9 cellular contexts compared by ENCODE assay signal in genomic region chr2:213015387-213016165, GRCh38.
DNase-seq lines count a peak whose midpoint lies in the region; ATAC-seq and TF ChIP-seq lines count a peak whose summit lies in the region.
"Had no signal": no experiment of that assay in that cellular context is flagged by ENCODE, and none has a peak within 500 bp of the region (broad histone marks: within the 10 kb centered on the region; RNA-seq: fewer than 3 reads in every experiment).

No MANE protein-coding gene starts in this region.

- H3K4me2 ChIP-seq in mammary epithelial cell (ENCODE audit: insufficient read depth, low read depth, low read length): no peak overlapping the region

- no peak overlapping the region for H3K9ac ChIP-seq in mammary epithelial cell (ENCODE audit: insufficient read depth, low read length)

- peak; percentile 71 for ATAC-seq in GM18858 (IDR thresholded peaks at IDR 0.05; ENCODE audit: unreplicated experiment)
- ATAC-seq in GM21515 (IDR thresholded peaks at IDR 0.05; ENCODE audit: unreplicated experiment): peak; percentile 90
- peak; percentile 89 for ATAC-seq in HG03439 (IDR thresholded peaks at IDR 0.05; ENCODE audit: unreplicated experiment)
- ATAC-seq in lower lobe of right lung: no peak

- H3K79me2 ChIP-seq in mammary epithelial cell (ENCODE audit: insufficient read depth, low read length): no peaks in the 10 kb centered on the region

- H3K27ac ChIP-seq in mammary epithelial cell (ENCODE audit: insufficient read depth, low read depth, low read length) (no peak overlapping the region), lower lobe of right lung (no peak overlapping the region)

- WGBS in mammary epithelial cell (ENCODE audit: low coverage, missing lambda C conversion rate): 94% methylated on average over 7 of the region's 7 CpGs

- no TSS peak for BruUV-seq in mammary epithelial cell (replicated peaks; lab: Mats Ljungman, UMichigan)

- H3K4me3 ChIP-seq in mammary epithelial cell (replicated peaks in 1 of 3; ENCODE audit: insufficient read depth in 1 of 3, low read depth in 2 of 3, low read length in 3 of 3) (no peak overlapping the region), lower lobe of right lung (no peak overlapping the region)

- CTCF ChIA-PET in mammary epithelial cell (lab: Charles Lee; ENCODE audit: low non-redundant PET): no interaction called here

- peaks cover 2% of the 10 kb centered on the region for H3K36me3 ChIP-seq in mammary epithelial cell (ENCODE audit: insufficient read depth, low read length)
- H3K36me3 ChIP-seq in lower lobe of right lung: no peaks in the 10 kb centered on the region

- in situ Hi-C loops in mammary epithelial cell (cut with MboI; ENCODE audit: low sequenced_read_pairs in 2 of 2): no loop called here

- no peaks in the 10 kb centered on the region for H4K20me1 ChIP-seq in mammary epithelial cell (ENCODE audit: insufficient read depth, low read length)

- dilution Hi-C loops in mammary epithelial cell (cut with HindIII; ENCODE audit: low sequenced_read_pairs): no loop called here

- H2AFZ ChIP-seq in mammary epithelial cell (ENCODE audit: low read depth, low read length): no peak overlapping the region

- DNase-seq in germinal center (ENCODE audit: low spot score): peak; percentile 24
- DNase-seq in mammary epithelial cell: no peak
- no peak for DNase-seq in lower lobe of right lung
- DNase-seq in SKM-1 treated with dmso at 0.1 percent for 144 hours (lab: John Stamatoyannopoulos, UW; ENCODE audit: unreplicated experiment): no peak
- DNase-seq in glomerular visceral epithelial cell (ENCODE audit: extremely low spot score): no peak
- DNase-seq: NCI-H2029 treated with DMSO at 0.1 percent for 48 hours had no signal

- H3K27me3 ChIP-seq in mammary epithelial cell (ENCODE audit: insufficient read depth, low read length) (no peaks in the 10 kb centered on the region), lower lobe of right lung (ENCODE audit: low read depth) (no peaks in the 10 kb centered on the region)

- no peaks in the 10 kb centered on the region for H3K4me1 ChIP-seq in mammary epithelial cell (ENCODE audit: insufficient read depth, low read length)
- H3K4me1 ChIP-seq in lower lobe of right lung: no peaks in the 10 kb centered on the region

- intact Hi-C loops in mammary epithelial cell (cut with micrococcal nuclease) (no loop called here), lower lobe of right lung (cut with DNase I) (no loop called here)

- TF ChIP-seq CTCF in mammary epithelial cell (conservative IDR thresholded peaks at IDR 0.05 in 1 of 2, IDR thresholded peaks at IDR 0.05 in 1 of 2; ENCODE audit: extremely low read depth in 1 of 2, insufficient read depth in 1 of 2, low read depth in 1 of 2, low read length in 2 of 2): no peak
- TF ChIP-seq CTCF in lower lobe of right lung (IDR thresholded peaks at IDR 0.05): no peak

- H3K9me3 ChIP-seq in mammary epithelial cell (replicated peaks; ENCODE audit: insufficient read depth, low read length): no peaks in the 10 kb centered on the region
- no peaks in the 10 kb centered on the region for H3K9me3 ChIP-seq in lower lobe of right lung

Comparison
In these comparisons a context has a peak if more than half of its experiments do, and no peak if none do; other contexts are left out.
1. ATAC-seq: peak in GM18858 (single experiment), GM21515 (single experiment) and HG03439 (single experiment); none in lower lobe of right lung (0 of 2).